In genomic region chrX:41382699-41383645, GRCh38 we compare ENCODE assay signal across 8 cellular contexts. TPM values are rescaled to one million over a fixed set of nuclear protein-coding genes. Genes with fewer than 3 reads are reported as not detected.
DNase-seq lines count a peak whose midpoint lies in the region; ATAC-seq lines count a peak whose summit lies in the region.

No MANE protein-coding gene starts in this region.

- H3K9me3 Mint-ChIP-seq in activated CD8-positive, alpha-beta memory T cell treated with anti-CD3 and anti-CD28 coated beads, Interleukin-2, amount 10 ng/mL, durations not matched to agents 7 days and 5 days (ENCODE audit: low read depth), result no peaks in the 10 kb centered on the region
- no peaks in the 10 kb centered on the region for H3K9me3 Mint-ChIP-seq in stimulated activated naive CD8-positive, alpha-beta T cell treated with anti-CD3 and anti-CD28 coated beads, Interleukin-15, amount 100 ng/mL, for 72 hours

- H3K4me1 Mint-ChIP-seq in activated CD8-positive, alpha-beta memory T cell treated with anti-CD3 and anti-CD28 coated beads, Interleukin-2, amount 10 ng/mL, durations not matched to agents 7 days and 5 days, result peaks cover 21% of the 10 kb centered on the region
- peaks cover 18% of the 10 kb centered on the region for H3K4me1 Mint-ChIP-seq in stimulated activated naive CD8-positive, alpha-beta T cell treated with anti-CD3 and anti-CD28 coated beads, Interleukin-15, amount 100 ng/mL, for 72 hours

- intact Hi-C loops in Right ventricle myocardium inferior (cut with DNase I), result no loop called here

- H3K4me3 Mint-ChIP-seq in activated CD8-positive, alpha-beta memory T cell treated with anti-CD3 and anti-CD28 coated beads, Interleukin-2, amount 10 ng/mL, durations not matched to agents 7 days and 5 days, result no peak overlapping the region
- H3K4me3 Mint-ChIP-seq in stimulated activated naive CD8-positive, alpha-beta T cell treated with anti-CD3 and anti-CD28 coated beads, Interleukin-15, amount 100 ng/mL, for 72 hours, result peak overlapping the region; percentile 49 to 57

- H3K36me3 Mint-ChIP-seq in activated CD8-positive, alpha-beta memory T cell treated with anti-CD3 and anti-CD28 coated beads, Interleukin-2, amount 10 ng/mL, durations not matched to agents 7 days and 5 days, result no peaks in the 10 kb centered on the region

- CTCF ChIA-PET in activated CD8-positive, alpha-beta memory T cell treated with anti-CD3 and anti-CD28 coated beads, Interleukin-2, amount 10 ng/mL, durations not matched to agents 7 days and 5 days (lab: Charles Lee), result interaction anchor here (0.6 to 1.1 kb wide), 3 partner anchors 59 to 202 kb away, joined by 3 to 4 read pairs (median 3); no protein-coding TSS in a partner anchor

- H3K27ac Mint-ChIP-seq in activated CD8-positive, alpha-beta memory T cell treated with anti-CD3 and anti-CD28 coated beads, Interleukin-2, amount 10 ng/mL, durations not matched to agents 7 days and 5 days, result peak overlapping the region; percentile 84
- peak overlapping the region; percentile 85 to 96 for H3K27ac Mint-ChIP-seq in stimulated activated naive CD8-positive, alpha-beta T cell treated with anti-CD3 and anti-CD28 coated beads, Interleukin-15, amount 100 ng/mL, for 72 hours

- peak; percentile 85 for ATAC-seq in activated CD8-positive, alpha-beta memory T cell treated with anti-CD3 and anti-CD28 coated beads, Interleukin-2, amount 10 ng/mL, durations not matched to agents 7 days and 5 days
- peak; percentile 79 for ATAC-seq in stimulated activated naive CD8-positive, alpha-beta T cell treated with anti-CD3 and anti-CD28 coated beads, Interleukin-15, amount 100 ng/mL, for 72 hours
- ATAC-seq in GM21390 (IDR thresholded peaks at IDR 0.05; ENCODE audit: unreplicated experiment), result no peak
- ATAC-seq in Right ventricle myocardium inferior, result no peak

- no peaks in the 10 kb centered on the region for H3K27me3 Mint-ChIP-seq in activated CD8-positive, alpha-beta memory T cell treated with anti-CD3 and anti-CD28 coated beads, Interleukin-2, amount 10 ng/mL, durations not matched to agents 7 days and 5 days
- H3K27me3 Mint-ChIP-seq in stimulated activated naive CD8-positive, alpha-beta T cell treated with anti-CD3 and anti-CD28 coated beads, Interleukin-15, amount 100 ng/mL, for 72 hours, result no peaks in the 10 kb centered on the region

- peak; percentile 38 for DNase-seq in activated CD8-positive, alpha-beta memory T cell treated with anti-CD3 and anti-CD28 coated beads, Interleukin-2, amount 10 ng/mL, durations not matched to agents 7 days and 5 days
- no peak for DNase-seq in activated CD8-positive, alpha-beta memory T cell treated with anti-CD3 and anti-CD28 coated beads, Interleukin-2, amount 50 U/mL, for 4 hours
- peak; percentile 6 for DNase-seq in T-helper 22 cell (ENCODE audit: low read depth)
- peak; percentile 60 for DNase-seq in fibroblast of peridontal ligament (ENCODE audit: extremely low read depth)
- DNase-seq in stimulated activated naive CD8-positive, alpha-beta T cell treated with anti-CD3 and anti-CD28 coated beads, Interleukin-15, amount 100 ng/mL, for 72 hours, result peak in 1 of 2 donors; percentile 25
- DNase-seq in NCI-H128 (lab: John Stamatoyannopoulos, UW; ENCODE audit: unreplicated experiment), result no peak
- no peak for DNase-seq in Right ventricle myocardium inferior (ENCODE audit: missing footprints)

RNA-seq across cellular contexts. Expression of gene DDX3X, which starts 49.0 kb away (rescaled TPM):
- total RNA-seq in activated CD8-positive, alpha-beta memory T cell treated with anti-CD3 and anti-CD28 coated beads, Interleukin-2, amount 10 ng/mL, durations not matched to agents 7 days and 5 days, result 100 to 1,000 TPM; 198 to 253 TPM
- total RNA-seq in Right ventricle myocardium inferior, result 123 TPM

Comparison
In these comparisons a context has a peak if more than half of its experiments do, and no peak if none do; other contexts are left out.
1. DNase-seq: peak in activated CD8-positive, alpha-beta memory T cell treated with anti-CD3 and anti-CD28 coated beads, Interleukin-2, amount 10 ng/mL, durations not matched to agents 7 days and 5 days (single experiment), T-helper 22 cell (single experiment) and fibroblast of peridontal ligament (single experiment); none in activated CD8-positive, alpha-beta memory T cell treated with anti-CD3 and anti-CD28 coated beads, Interleukin-2, amount 50 U/mL, for 4 hours (single experiment), NCI-H128 (single experiment) and Right ventricle myocardium inferior (single experiment).
2. ATAC-seq: peak in activated CD8-positive, alpha-beta memory T cell treated with anti-CD3 and anti-CD28 coated beads, Interleukin-2, amount 10 ng/mL, durations not matched to agents 7 days and 5 days (single experiment) and stimulated activated naive CD8-positive, alpha-beta T cell treated with anti-CD3 and anti-CD28 coated beads, Interleukin-15, amount 100 ng/mL, for 72 hours (single experiment); none in GM21390 (single experiment) and Right ventricle myocardium inferior (single experiment).